ENCODE assay signal across 26 cellular contexts in genomic region chr1:116287341-116288200, GRCh38.
DNase-seq lines count a peak whose midpoint lies in the region; ATAC-seq and TF ChIP-seq lines count a peak whose summit lies in the region.
"Had no signal": no experiment of that assay in that cellular context is flagged by ENCODE, and none has a peak within 500 bp of the region (broad histone marks: within the 10 kb centered on the region; RNA-seq: fewer than 3 reads in every experiment).

No MANE protein-coding gene starts in this region.

- no peaks in the 10 kb centered on the region for H3K36me3 ChIP-seq in CD4-positive, CD25-positive, alpha-beta regulatory T cell (ENCODE audit: control insufficient read depth, insufficient read depth, low read length)
- H3K36me3 ChIP-seq in colonic mucosa: no peaks in the 10 kb centered on the region
- H3K36me3 ChIP-seq: BLaER1, cardiac muscle cell, heart left ventricle, left ventricle myocardium inferior, pancreas, sigmoid colon, upper lobe of right lung had no signal

- no peak overlapping the region for H3K27ac ChIP-seq in CD4-positive, CD25-positive, alpha-beta regulatory T cell (ENCODE audit: insufficient read depth, low read length, poor library complexity, severe bottlenecking)
- H3K27ac ChIP-seq in colonic mucosa: no peak overlapping the region
- H3K27ac ChIP-seq: BLaER1, cardiac muscle cell, heart left ventricle, left ventricle myocardium inferior, sigmoid colon, upper lobe of right lung had no signal

- H3K4me1 Mint-ChIP-seq in CD4-positive, CD25-positive, alpha-beta regulatory T cell: peaks cover 4 to 13% (median 10%) of the 10 kb centered on the region in 4 donors

- peaks cover 4% of the 10 kb centered on the region for H3K36me3 Mint-ChIP-seq in CD4-positive, CD25-positive, alpha-beta regulatory T cell
- H3K36me3 Mint-ChIP-seq: T-cell had no signal

- peaks cover 0 to 5% (median 0%) of the 10 kb centered on the region in 7 donors for H3K9me3 Mint-ChIP-seq in CD4-positive, CD25-positive, alpha-beta regulatory T cell
- H3K9me3 Mint-ChIP-seq: T-cell had no signal

- no peak for TF ChIP-seq CTCF in colonic mucosa (IDR thresholded peaks at IDR 0.05)

- H3K27me3 Mint-ChIP-seq in CD4-positive, CD25-positive, alpha-beta regulatory T cell: peaks cover 23% of the 10 kb centered on the region
- H3K27me3 Mint-ChIP-seq: T-cell had no signal

- H3K27ac Mint-ChIP-seq in CD4-positive, CD25-positive, alpha-beta regulatory T cell: peak overlapping the region in 2 of 3 donors; percentile 43 to 55
- H3K27ac Mint-ChIP-seq: nephron progenitor cell had no signal

- H3K9me3 ChIP-seq in CD4-positive, CD25-positive, alpha-beta regulatory T cell (ENCODE audit: control insufficient read depth in 2 of 2, low read length in 2 of 2): no peaks in the 10 kb centered on the region
- no peaks in the 10 kb centered on the region for H3K9me3 ChIP-seq in colonic mucosa
- H3K9me3 ChIP-seq: BLaER1, heart left ventricle, left ventricle myocardium inferior, pancreas, sigmoid colon, upper lobe of right lung had no signal

- POLR2A ChIA-PET in HEK293T (lab: Yijun Ruan, JAX): no interaction called here

- intact Hi-C loops in colonic mucosa (cut with DNase I): no loop called here
- intact Hi-C loops in posterior vena cava (cut with DNase I): no loop called here

- ATAC-seq in CD4-positive, CD25-positive, alpha-beta regulatory T cell (ENCODE audit: low read depth in 2 of 2): no peak
- peak; percentile 28 for ATAC-seq in GM19351 (IDR thresholded peaks at IDR 0.05; ENCODE audit: unreplicated experiment)
- ATAC-seq in HG03354 (IDR thresholded peaks at IDR 0.05; ENCODE audit: poor library complexity, severe bottlenecking, unreplicated experiment): peak; percentile 22
- no peak for ATAC-seq in GM18873 (IDR thresholded peaks at IDR 0.05; ENCODE audit: low FRiP score, unreplicated experiment)
- ATAC-seq: heart left ventricle, T-cell had no signal

- H3K4me3 Mint-ChIP-seq in CD4-positive, CD25-positive, alpha-beta regulatory T cell: no peak overlapping the region
- H3K4me3 Mint-ChIP-seq: nephron progenitor cell, T-cell had no signal

- H3K9ac ChIP-seq in colonic mucosa (ENCODE audit: low read depth in 2 of 2, low read length in 2 of 2): no peak overlapping the region
- H3K9ac ChIP-seq: BLaER1 had no signal

- DNase-seq in CD4-positive, CD25-positive, alpha-beta regulatory T cell: no peak
- peak; percentile 11 for DNase-seq in colonic mucosa
- no peak for DNase-seq in posterior vena cava (ENCODE audit: low spot score)
- no peak for DNase-seq in hypothalamus (lab: John Stamatoyannopoulos, UW)
- DNase-seq in HEK293T (ENCODE audit: extremely low spot score): no peak
- DNase-seq: activated CD4-positive, CD25-positive, alpha-beta regulatory T cell treated with anti-CD3 and anti-CD28 coated beads, Interleukin-2, amount 50 U/mL, for 72 hours; activated T-cell treated with anti-CD3 and anti-CD28 coated beads, Interleukin-2, amount 50 U/mL, for 1 hour; amygdala; Calu3; heart left ventricle; left ventricle myocardium inferior; midbrain; NCI-H2107; nephron progenitor cell; OCI-M1; pancreas; SIG-M5; sigmoid colon; stimulated activated CD8-positive, alpha-beta memory T cell treated with anti-CD3 and anti-CD28 coated beads, Interleukin-4, amount 100 ng/mL, for 48 hours; T-cell; upper lobe of right lung had no signal

- no peak overlapping the region for H3K4me3 ChIP-seq in CD4-positive, CD25-positive, alpha-beta regulatory T cell (ENCODE audit: low read depth, low read length)
- no peak overlapping the region for H3K4me3 ChIP-seq in colonic mucosa
- H3K4me3 ChIP-seq: BLaER1, cardiac muscle cell, heart left ventricle, left ventricle myocardium inferior, pancreas, sigmoid colon, upper lobe of right lung had no signal

- CTCF ChIA-PET in HEK293T (lab: Yijun Ruan, JAX): no interaction called here

- H3K4me1 ChIP-seq in CD4-positive, CD25-positive, alpha-beta regulatory T cell (ENCODE audit: control insufficient read depth, insufficient read depth, low read length, poor library complexity, severe bottlenecking): no peaks in the 10 kb centered on the region
- no peaks in the 10 kb centered on the region for H3K4me1 ChIP-seq in colonic mucosa
- H3K4me1 ChIP-seq: BLaER1, heart left ventricle, upper lobe of right lung had no signal

- peaks cover 5% of the 10 kb centered on the region for H3K27me3 ChIP-seq in CD4-positive, CD25-positive, alpha-beta regulatory T cell (ENCODE audit: control insufficient read depth, insufficient read depth, low read length)
- no peaks in the 10 kb centered on the region for H3K27me3 ChIP-seq in colonic mucosa
- H3K27me3 ChIP-seq: BLaER1, heart left ventricle, pancreas, sigmoid colon, upper lobe of right lung had no signal

TF ChIP-seq in HEK293T, 16 proteins besides CTCF, POLR2A, EP300 and RAD21:
- TF ChIP-seq SUZ12 (IDR thresholded peaks at IDR 0.05): no peak
- TF ChIP-seq TARDBP (IDR thresholded peaks at IDR 0.05): no peak
- no peak for TF ChIP-seq SP1 (IDR thresholded peaks at IDR 0.05)
- TF ChIP-seq ARNT (IDR thresholded peaks at IDR 0.05): no peak
- no peak for TF ChIP-seq FOXK2 (IDR thresholded peaks at IDR 0.05)

Comparison
In these comparisons a context has a peak if more than half of its experiments do, and no peak if none do; other contexts are left out.
1. ATAC-seq: peak in GM19351 (single experiment) and HG03354 (single experiment); none in CD4-positive, CD25-positive, alpha-beta regulatory T cell (0 of 2) and GM18873 (single experiment).